In genomic region chr12:116135209-116135930, GRCh38 we compare ENCODE assay signal across 9 cellular contexts.
DNase-seq lines count a peak whose midpoint lies in the region; ATAC-seq and TF ChIP-seq lines count a peak whose summit lies in the region.
"Had no signal": no experiment of that assay in that cellular context is flagged by ENCODE, and none has a peak within 500 bp of the region (broad histone marks: within the 10 kb centered on the region; RNA-seq: fewer than 3 reads in every experiment).

No MANE protein-coding gene starts in this region.

- H3K4me1 ChIP-seq in heart left ventricle = peaks cover 3 to 83% (median 44%) of the 10 kb centered on the region in 12 donors
- H3K4me1 ChIP-seq in right atrium auricular region = peaks cover 0 to 44% of the 10 kb centered on the region in 2 donors
- H3K4me1 ChIP-seq in RWPE2 (ENCODE audit: insufficient read depth, poor library complexity, severe bottlenecking) = peaks cover 40% of the 10 kb centered on the region
- peaks cover 19% of the 10 kb centered on the region for H3K4me1 ChIP-seq in fibroblast of lung (ENCODE audit: control insufficient read depth, extremely low read depth, insufficient read depth, low read length)

- 54 to 62% (median 60%) methylated on average over 3 of the region's 3 CpGs for WGBS in heart left ventricle, 4 donors

- H4K20me1 ChIP-seq in fibroblast of lung (ENCODE audit: control insufficient read depth, extremely low read depth, insufficient read depth, low read length) = peaks cover 2% of the 10 kb centered on the region

- H3K4me3 ChIP-seq in heart left ventricle (no peak overlapping the region), right atrium auricular region (no peak overlapping the region), RWPE2 (ENCODE audit: severe bottlenecking) (no peak overlapping the region), fibroblast of lung (replicated peaks in 1 of 4; ENCODE audit: control extremely low read depth in 1 of 4, insufficient read depth in 1 of 4, low read depth in 3 of 4, low read length in 4 of 4) (no peak overlapping the region)

- no peaks in the 10 kb centered on the region for H3K36me3 ChIP-seq in heart left ventricle
- H3K36me3 ChIP-seq in right atrium auricular region = no peaks in the 10 kb centered on the region
- H3K36me3 ChIP-seq in RWPE2 (ENCODE audit: low read depth) = no peaks in the 10 kb centered on the region
- no peaks in the 10 kb centered on the region for H3K36me3 ChIP-seq in fibroblast of lung (ENCODE audit: control insufficient read depth, insufficient read depth, low read length)

- no peak for TF ChIP-seq CTCF in heart left ventricle (IDR thresholded peaks at IDR 0.05)
- no peak for TF ChIP-seq CTCF in right atrium auricular region (IDR thresholded peaks at IDR 0.05)
- no peak for TF ChIP-seq CTCF in RWPE2 (IDR thresholded peaks at IDR 0.05; ENCODE audit: poor library complexity, severe bottlenecking)
- TF ChIP-seq CTCF in fibroblast of lung (conservative IDR thresholded peaks at IDR 0.05 in 1 of 2, IDR thresholded peaks at IDR 0.05 in 1 of 2; ENCODE audit: low read depth in 1 of 2, low read length in 2 of 2) = no peak

- no peak overlapping the region for H3K9ac ChIP-seq in fibroblast of lung (ENCODE audit: insufficient read depth, low read length)

- DNase-seq in heart left ventricle = no peak
- DNase-seq in right atrium auricular region (ENCODE audit: low spot score) = no peak
- no peak for DNase-seq in RWPE2 (ENCODE audit: low spot score)
- DNase-seq in fibroblast of lung (ENCODE audit: low read depth in 2 of 2) = peak; percentile 67 to 80
- no peak for DNase-seq in Ammon's horn (ENCODE audit: low spot score)
- DNase-seq: GDM1 had no signal

- H3K27ac ChIP-seq in heart left ventricle = peak overlapping the region in 1 of 12 donors; percentile 18
- no peak overlapping the region for H3K27ac ChIP-seq in right atrium auricular region
- H3K27ac ChIP-seq in RWPE2 (ENCODE audit: poor library complexity, severe bottlenecking) = peak overlapping the region; percentile 39
- H3K27ac ChIP-seq in fibroblast of lung (ENCODE audit: insufficient read depth, low read length) = no peak overlapping the region

- ATAC-seq in heart left ventricle (peak in 3 of 4 donors; percentile 49 to 64 (median 57)), RWPE2 (ENCODE audit: low read depth) (peak; percentile 77), HG03354 (IDR thresholded peaks at IDR 0.05; ENCODE audit: poor library complexity, severe bottlenecking, unreplicated experiment) (no peak), GM19452 (IDR thresholded peaks at IDR 0.05; ENCODE audit: unreplicated experiment) (no peak), GM19397 (IDR thresholded peaks at IDR 0.05; ENCODE audit: unreplicated experiment) (no peak)

- H2AFZ ChIP-seq in fibroblast of lung (ENCODE audit: low read length) = no peak overlapping the region

- H3K9me3 ChIP-seq in heart left ventricle = no peaks in the 10 kb centered on the region
- H3K9me3 ChIP-seq in right atrium auricular region = no peaks in the 10 kb centered on the region
- no peaks in the 10 kb centered on the region for H3K9me3 ChIP-seq in RWPE2 (ENCODE audit: severe bottlenecking)
- H3K9me3 ChIP-seq in fibroblast of lung (ENCODE audit: control insufficient read depth, insufficient read depth, low read depth, low read length) = no peaks in the 10 kb centered on the region

- intact Hi-C loops in heart left ventricle (cut with DNase I) = loop anchor here in 5 of 10 donors (10.0 kb wide), 3 partner anchors 121 to 1991 kb away; no protein-coding TSS in a partner anchor

- peaks cover 73% of the 10 kb centered on the region for H3K79me2 ChIP-seq in fibroblast of lung (ENCODE audit: control insufficient read depth, insufficient read depth, low read length)

- H3K27me3 ChIP-seq in heart left ventricle (no peaks in the 10 kb centered on the region), right atrium auricular region (no peaks in the 10 kb centered on the region), RWPE2 (ENCODE audit: insufficient read depth, poor library complexity, severe bottlenecking) (no peaks in the 10 kb centered on the region), fibroblast of lung (ENCODE audit: control insufficient read depth, insufficient read depth, low read length) (no peaks in the 10 kb centered on the region)

- H3K4me2 ChIP-seq in fibroblast of lung (ENCODE audit: extremely low read depth, insufficient read depth, low read length) = peak overlapping the region; percentile 59

- TF ChIP-seq POLR2A in heart left ventricle (IDR thresholded peaks at IDR 0.05) = no peak

Comparison
In these comparisons a context has a peak if more than half of its experiments do, and no peak if none do; other contexts are left out.
1. ATAC-seq: peak in heart left ventricle (3 of 4) and RWPE2 (single experiment); none in HG03354 (single experiment), GM19452 (single experiment) and GM19397 (single experiment).
2. DNase-seq: peak in fibroblast of lung (2 of 2); none in heart left ventricle (0 of 5), right atrium auricular region (single experiment), RWPE2 (single experiment) and Ammon's horn (single experiment).